Comparison of ENCODE assay signal across 1 cellular context in the genomic region with DNA sequence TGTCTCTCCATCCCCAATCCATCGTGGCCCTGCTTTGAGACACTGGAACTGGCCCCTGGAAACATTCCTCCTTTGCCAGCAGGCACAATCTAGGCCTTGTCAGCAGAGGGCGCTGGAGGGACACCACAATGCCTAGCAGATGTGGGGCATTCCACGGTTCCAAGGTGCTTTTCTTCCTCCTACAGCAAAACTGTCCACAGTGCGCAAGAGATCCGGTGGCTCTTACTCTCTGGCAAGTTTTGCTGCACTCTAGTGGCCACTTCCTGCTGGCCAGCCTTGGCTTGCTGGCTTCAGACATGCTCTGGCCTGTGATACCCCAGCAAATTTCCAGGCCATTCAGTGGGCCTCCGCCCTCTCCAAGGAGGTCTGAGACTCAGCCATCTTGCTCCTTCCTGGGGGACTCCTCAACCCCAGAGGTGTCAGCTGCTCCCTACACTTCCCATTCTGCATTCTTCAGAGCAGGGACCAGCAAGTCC.
TF ChIP-seq lines count a peak whose summit lies in the region.

No MANE protein-coding gene starts in this region.

TF ChIP-seq in HepG2, 621 proteins besides CTCF, POLR2A, EP300 and RAD21 (continued from another document and continues in another):
- TF ChIP-seq, protein P1, sequence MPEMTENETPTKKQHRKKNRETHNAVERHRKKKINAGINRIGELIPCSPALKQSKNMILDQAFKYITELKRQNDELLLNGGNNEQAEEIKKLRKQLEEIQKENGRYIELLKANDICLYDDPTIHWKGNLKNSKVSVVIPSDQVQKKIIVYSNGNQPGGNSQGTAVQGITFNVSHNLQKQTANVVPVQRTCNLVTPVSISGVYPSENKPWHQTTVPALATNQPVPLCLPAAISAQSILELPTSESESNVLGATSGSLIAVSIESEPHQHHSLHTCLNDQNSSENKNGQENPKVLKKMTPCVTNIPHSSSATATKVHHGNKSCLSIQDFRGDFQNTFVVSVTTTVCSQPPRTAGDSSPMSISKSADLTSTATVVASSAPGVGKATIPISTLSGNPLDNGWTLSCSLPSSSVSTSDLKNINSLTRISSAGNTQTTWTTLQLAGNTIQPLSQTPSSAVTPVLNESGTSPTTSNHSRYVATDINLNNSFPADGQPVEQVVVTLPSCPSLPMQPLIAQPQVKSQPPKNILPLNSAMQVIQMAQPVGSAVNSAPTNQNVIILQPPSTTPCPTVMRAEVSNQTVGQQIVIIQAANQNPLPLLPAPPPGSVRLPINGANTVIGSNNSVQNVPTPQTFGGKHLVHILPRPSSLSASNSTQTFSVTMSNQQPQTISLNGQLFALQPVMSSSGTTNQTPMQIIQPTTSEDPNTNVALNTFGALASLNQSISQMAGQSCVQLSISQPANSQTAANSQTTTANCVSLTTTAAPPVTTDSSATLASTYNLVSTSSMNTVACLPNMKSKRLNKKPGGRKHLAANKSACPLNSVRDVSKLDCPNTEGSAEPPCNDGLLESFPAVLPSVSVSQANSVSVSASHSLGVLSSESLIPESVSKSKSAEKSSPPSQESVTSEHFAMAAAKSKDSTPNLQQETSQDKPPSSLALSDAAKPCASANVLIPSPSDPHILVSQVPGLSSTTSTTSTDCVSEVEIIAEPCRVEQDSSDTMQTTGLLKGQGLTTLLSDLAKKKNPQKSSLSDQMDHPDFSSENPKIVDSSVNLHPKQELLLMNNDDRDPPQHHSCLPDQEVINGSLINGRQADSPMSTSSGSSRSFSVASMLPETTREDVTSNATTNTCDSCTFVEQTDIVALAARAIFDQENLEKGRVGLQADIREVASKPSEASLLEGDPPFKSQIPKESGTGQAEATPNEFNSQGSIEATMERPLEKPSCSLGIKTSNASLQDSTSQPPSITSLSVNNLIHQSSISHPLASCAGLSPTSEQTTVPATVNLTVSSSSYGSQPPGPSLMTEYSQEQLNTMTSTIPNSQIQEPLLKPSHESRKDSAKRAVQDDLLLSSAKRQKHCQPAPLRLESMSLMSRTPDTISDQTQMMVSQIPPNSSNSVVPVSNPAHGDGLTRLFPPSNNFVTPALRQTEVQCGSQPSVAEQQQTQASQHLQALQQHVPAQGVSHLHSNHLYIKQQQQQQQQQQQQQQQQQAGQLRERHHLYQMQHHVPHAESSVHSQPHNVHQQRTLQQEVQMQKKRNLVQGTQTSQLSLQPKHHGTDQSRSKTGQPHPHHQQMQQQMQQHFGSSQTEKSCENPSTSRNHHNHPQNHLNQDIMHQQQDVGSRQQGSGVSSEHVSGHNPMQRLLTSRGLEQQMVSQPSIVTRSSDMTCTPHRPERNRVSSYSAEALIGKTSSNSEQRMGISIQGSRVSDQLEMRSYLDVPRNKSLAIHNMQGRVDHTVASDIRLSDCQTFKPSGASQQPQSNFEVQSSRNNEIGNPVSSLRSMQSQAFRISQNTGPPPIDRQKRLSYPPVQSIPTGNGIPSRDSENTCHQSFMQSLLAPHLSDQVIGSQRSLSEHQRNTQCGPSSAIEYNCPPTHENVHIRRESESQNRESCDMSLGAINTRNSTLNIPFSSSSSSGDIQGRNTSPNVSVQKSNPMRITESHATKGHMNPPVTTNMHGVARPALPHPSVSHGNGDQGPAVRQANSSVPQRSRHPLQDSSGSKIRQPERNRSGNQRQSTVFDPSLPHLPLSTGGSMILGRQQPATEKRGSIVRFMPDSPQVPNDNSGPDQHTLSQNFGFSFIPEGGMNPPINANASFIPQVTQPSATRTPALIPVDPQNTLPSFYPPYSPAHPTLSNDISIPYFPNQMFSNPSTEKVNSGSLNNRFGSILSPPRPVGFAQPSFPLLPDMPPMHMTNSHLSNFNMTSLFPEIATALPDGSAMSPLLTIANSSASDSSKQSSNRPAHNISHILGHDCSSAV (CRISPR knock-in tag; IDR thresholded peaks at IDR 0.05; ENCODE audit: borderline replicate concordance): no peak
- TF ChIP-seq ZNF619 (CRISPR knock-in tag; IDR thresholded peaks at IDR 0.05) (peak; percentile 50; the same call in 1 of the 2 replicates), SMARCC2 (IDR thresholded peaks at IDR 0.05) (no peak), TBL1XR1 (IDR thresholded peaks at IDR 0.05; ENCODE audit: borderline replicate concordance, low read length, partially characterized antibody) (peak; percentile 18), ZNF326 (CRISPR knock-in tag; IDR thresholded peaks at IDR 0.05; ENCODE audit: borderline replicate concordance) (no peak), FOXO1 (CRISPR knock-in tag; IDR thresholded peaks at IDR 0.05) (peak; percentile 71), HDAC1 (CRISPR knock-in tag; IDR thresholded peaks at IDR 0.05) (peak; percentile 49; the same call in 1 of the 2 replicates), MED1 (CRISPR knock-in tag; IDR thresholded peaks at IDR 0.05) (peak; percentile 56; the same call in 1 of the 2 replicates), ZNF879 (CRISPR knock-in tag; IDR thresholded peaks at IDR 0.05) (no peak), ADNP (CRISPR knock-in tag; IDR thresholded peaks at IDR 0.05) (no peak), ZNF383 (CRISPR knock-in tag; IDR thresholded peaks at IDR 0.05; ENCODE audit: borderline replicate concordance) (0 out of 2 replicates have a peak, but pooled peaks have one; percentile 52), FOXJ3 (CRISPR knock-in tag; IDR thresholded peaks at IDR 0.05; ENCODE audit: borderline replicate concordance) (no peak), KLF9 (CRISPR knock-in tag; IDR thresholded peaks at IDR 0.05; ENCODE audit: low read depth) (no peak), GLI4 (CRISPR knock-in tag; IDR thresholded peaks at IDR 0.05; ENCODE audit: borderline replicate concordance) (no peak), ZFP36 (IDR thresholded peaks at IDR 0.05; ENCODE audit: borderline replicate concordance, low read depth, low read length, partially characterized antibody) (no peak), ZNF263 (CRISPR knock-in tag; IDR thresholded peaks at IDR 0.05) (no peak)
- TF ChIP-seq, protein P2, sequence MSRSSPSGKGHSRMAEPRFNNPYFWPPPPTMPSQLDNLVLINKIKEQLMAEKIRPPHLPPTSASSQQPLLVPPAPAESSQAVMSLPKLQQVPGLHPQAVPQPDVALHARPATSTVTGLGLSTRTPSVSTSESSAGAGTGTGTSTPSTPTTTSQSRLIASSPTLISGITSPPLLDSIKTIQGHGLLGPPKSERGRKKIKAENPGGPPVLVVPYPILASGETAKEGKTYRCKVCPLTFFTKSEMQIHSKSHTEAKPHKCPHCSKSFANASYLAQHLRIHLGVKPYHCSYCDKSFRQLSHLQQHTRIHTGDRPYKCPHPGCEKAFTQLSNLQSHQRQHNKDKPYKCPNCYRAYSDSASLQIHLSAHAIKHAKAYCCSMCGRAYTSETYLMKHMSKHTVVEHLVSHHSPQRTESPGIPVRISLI (CRISPR knock-in tag; IDR thresholded peaks at IDR 0.05; ENCODE audit: borderline replicate concordance): no peak
- TF ChIP-seq, protein P3, sequence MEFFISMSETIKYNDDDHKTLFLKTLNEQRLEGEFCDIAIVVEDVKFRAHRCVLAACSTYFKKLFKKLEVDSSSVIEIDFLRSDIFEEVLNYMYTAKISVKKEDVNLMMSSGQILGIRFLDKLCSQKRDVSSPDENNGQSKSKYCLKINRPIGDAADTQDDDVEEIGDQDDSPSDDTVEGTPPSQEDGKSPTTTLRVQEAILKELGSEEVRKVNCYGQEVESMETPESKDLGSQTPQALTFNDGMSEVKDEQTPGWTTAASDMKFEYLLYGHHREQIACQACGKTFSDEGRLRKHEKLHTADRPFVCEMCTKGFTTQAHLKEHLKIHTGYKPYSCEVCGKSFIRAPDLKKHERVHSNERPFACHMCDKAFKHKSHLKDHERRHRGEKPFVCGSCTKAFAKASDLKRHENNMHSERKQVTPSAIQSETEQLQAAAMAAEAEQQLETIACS (CRISPR knock-in tag; IDR thresholded peaks at IDR 0.05): no peak
- TF ChIP-seq, protein P4, sequence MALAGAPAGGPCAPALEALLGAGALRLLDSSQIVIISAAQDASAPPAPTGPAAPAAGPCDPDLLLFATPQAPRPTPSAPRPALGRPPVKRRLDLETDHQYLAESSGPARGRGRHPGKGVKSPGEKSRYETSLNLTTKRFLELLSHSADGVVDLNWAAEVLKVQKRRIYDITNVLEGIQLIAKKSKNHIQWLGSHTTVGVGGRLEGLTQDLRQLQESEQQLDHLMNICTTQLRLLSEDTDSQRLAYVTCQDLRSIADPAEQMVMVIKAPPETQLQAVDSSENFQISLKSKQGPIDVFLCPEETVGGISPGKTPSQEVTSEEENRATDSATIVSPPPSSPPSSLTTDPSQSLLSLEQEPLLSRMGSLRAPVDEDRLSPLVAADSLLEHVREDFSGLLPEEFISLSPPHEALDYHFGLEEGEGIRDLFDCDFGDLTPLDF (CRISPR knock-in tag; IDR thresholded peaks at IDR 0.05): no peak
- TF ChIP-seq, protein P5, sequence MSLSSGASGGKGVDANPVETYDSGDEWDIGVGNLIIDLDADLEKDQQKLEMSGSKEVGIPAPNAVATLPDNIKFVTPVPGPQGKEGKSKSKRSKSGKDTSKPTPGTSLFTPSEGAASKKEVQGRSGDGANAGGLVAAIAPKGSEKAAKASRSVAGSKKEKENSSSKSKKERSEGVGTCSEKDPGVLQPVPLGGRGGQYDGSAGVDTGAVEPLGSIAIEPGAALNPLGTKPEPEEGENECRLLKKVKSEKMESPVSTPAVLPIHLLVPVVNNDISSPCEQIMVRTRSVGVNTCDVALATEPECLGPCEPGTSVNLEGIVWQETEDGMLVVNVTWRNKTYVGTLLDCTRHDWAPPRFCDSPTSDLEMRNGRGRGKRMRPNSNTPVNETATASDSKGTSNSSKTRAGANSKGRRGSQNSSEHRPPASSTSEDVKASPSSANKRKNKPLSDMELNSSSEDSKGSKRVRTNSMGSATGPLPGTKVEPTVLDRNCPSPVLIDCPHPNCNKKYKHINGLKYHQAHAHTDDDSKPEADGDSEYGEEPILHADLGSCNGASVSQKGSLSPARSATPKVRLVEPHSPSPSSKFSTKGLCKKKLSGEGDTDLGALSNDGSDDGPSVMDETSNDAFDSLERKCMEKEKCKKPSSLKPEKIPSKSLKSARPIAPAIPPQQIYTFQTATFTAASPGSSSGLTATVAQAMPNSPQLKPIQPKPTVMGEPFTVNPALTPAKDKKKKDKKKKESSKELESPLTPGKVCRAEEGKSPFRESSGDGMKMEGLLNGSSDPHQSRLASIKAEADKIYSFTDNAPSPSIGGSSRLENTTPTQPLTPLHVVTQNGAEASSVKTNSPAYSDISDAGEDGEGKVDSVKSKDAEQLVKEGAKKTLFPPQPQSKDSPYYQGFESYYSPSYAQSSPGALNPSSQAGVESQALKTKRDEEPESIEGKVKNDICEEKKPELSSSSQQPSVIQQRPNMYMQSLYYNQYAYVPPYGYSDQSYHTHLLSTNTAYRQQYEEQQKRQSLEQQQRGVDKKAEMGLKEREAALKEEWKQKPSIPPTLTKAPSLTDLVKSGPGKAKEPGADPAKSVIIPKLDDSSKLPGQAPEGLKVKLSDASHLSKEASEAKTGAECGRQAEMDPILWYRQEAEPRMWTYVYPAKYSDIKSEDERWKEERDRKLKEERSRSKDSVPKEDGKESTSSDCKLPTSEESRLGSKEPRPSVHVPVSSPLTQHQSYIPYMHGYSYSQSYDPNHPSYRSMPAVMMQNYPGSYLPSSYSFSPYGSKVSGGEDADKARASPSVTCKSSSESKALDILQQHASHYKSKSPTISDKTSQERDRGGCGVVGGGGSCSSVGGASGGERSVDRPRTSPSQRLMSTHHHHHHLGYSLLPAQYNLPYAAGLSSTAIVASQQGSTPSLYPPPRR (CRISPR knock-in tag; IDR thresholded peaks at IDR 0.05; ENCODE audit: borderline replicate concordance): peak; percentile 46; the same call in 1 of the 2 replicates
- TF ChIP-seq, protein P6, sequence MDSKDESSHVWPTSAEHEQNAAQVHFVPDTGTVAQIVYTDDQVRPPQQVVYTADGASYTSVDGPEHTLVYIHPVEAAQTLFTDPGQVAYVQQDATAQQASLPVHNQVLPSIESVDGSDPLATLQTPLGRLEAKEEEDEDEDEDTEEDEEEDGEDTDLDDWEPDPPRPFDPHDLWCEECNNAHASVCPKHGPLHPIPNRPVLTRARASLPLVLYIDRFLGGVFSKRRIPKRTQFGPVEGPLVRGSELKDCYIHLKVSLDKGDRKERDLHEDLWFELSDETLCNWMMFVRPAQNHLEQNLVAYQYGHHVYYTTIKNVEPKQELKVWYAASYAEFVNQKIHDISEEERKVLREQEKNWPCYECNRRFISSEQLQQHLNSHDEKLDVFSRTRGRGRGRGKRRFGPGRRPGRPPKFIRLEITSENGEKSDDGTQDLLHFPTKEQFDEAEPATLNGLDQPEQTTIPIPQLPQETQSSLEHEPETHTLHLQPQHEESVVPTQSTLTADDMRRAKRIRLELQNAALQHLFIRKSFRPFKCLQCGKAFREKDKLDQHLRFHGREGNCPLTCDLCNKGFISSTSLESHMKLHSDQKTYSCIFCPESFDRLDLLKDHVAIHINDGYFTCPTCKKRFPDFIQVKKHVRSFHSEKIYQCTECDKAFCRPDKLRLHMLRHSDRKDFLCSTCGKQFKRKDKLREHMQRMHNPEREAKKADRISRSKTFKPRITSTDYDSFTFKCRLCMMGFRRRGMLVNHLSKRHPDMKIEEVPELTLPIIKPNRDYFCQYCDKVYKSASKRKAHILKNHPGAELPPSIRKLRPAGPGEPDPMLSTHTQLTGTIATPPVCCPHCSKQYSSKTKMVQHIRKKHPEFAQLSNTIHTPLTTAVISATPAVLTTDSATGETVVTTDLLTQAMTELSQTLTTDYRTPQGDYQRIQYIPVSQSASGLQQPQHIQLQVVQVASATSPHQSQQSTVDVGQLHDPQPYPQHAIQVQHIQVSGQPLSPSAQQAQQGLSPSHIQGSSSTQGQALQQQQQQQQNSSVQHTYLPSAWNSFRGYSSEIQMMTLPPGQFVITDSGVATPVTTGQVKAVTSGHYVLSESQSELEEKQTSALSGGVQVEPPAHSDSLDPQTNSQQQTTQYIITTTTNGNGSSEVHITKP (CRISPR knock-in tag; IDR thresholded peaks at IDR 0.05; ENCODE audit: low read depth): peak; percentile 77
- TF ChIP-seq, protein P7, sequence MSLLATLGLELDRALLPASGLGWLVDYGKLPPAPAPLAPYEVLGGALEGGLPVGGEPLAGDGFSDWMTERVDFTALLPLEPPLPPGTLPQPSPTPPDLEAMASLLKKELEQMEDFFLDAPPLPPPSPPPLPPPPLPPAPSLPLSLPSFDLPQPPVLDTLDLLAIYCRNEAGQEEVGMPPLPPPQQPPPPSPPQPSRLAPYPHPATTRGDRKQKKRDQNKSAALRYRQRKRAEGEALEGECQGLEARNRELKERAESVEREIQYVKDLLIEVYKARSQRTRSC (CRISPR knock-in tag; IDR thresholded peaks at IDR 0.05; ENCODE audit: low read depth): peak; percentile 68; the same call in 1 of the 2 replicates
- TF ChIP-seq, protein P8, sequence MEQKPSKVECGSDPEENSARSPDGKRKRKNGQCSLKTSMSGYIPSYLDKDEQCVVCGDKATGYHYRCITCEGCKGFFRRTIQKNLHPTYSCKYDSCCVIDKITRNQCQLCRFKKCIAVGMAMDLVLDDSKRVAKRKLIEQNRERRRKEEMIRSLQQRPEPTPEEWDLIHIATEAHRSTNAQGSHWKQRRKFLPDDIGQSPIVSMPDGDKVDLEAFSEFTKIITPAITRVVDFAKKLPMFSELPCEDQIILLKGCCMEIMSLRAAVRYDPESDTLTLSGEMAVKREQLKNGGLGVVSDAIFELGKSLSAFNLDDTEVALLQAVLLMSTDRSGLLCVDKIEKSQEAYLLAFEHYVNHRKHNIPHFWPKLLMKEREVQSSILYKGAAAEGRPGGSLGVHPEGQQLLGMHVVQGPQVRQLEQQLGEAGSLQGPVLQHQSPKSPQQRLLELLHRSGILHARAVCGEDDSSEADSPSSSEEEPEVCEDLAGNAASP (CRISPR knock-in tag; IDR thresholded peaks at IDR 0.05; ENCODE audit: borderline replicate concordance): peak; percentile 18; the same call in 1 of the 2 replicates
- TF ChIP-seq, protein P9, sequence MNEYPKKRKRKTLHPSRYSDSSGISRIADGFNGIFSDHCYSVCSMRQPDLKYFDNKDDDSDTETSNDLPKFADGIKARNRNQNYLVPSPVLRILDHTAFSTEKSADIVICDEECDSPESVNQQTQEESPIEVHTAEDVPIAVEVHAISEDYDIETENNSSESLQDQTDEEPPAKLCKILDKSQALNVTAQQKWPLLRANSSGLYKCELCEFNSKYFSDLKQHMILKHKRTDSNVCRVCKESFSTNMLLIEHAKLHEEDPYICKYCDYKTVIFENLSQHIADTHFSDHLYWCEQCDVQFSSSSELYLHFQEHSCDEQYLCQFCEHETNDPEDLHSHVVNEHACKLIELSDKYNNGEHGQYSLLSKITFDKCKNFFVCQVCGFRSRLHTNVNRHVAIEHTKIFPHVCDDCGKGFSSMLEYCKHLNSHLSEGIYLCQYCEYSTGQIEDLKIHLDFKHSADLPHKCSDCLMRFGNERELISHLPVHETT (CRISPR knock-in tag; conservative IDR thresholded peaks at IDR 0.05): no peak
